Comparison of ENCODE assay signal across 8 cellular contexts in genomic region chr16:27204232-27204915, GRCh38. TPM values are rescaled to one million over a fixed set of nuclear protein-coding genes. Genes with fewer than 3 reads are reported as not detected.
DNase-seq lines count a peak whose midpoint lies in the region; ATAC-seq lines count a peak whose summit lies in the region.

No MANE protein-coding gene starts in this region.

- H3K27ac Mint-ChIP-seq in naive B cell = peak overlapping the region; percentile 77 to 100 (median 99)

- H3K9me3 ChIP-seq in NT2/D1 (ENCODE audit: insufficient read depth, low read length) = no peaks in the 10 kb centered on the region
- no peaks in the 10 kb centered on the region for H3K9me3 ChIP-seq in duodenal mucosa (ENCODE audit: control insufficient read depth in 1 of 2, low read length in 2 of 2)

- H3K27me3 ChIP-seq in NT2/D1 (ENCODE audit: insufficient read depth, insufficient read length) (no peaks in the 10 kb centered on the region), duodenal mucosa (ENCODE audit: control insufficient read depth in 1 of 2, insufficient read depth in 2 of 2, low read length in 2 of 2) (no peaks in the 10 kb centered on the region)

- peak overlapping the region; percentile 72 for H3K4me3 ChIP-seq in NT2/D1 (ENCODE audit: insufficient read length, low read depth)
- peak overlapping the region; percentile 88 to 93 for H3K4me3 ChIP-seq in duodenal mucosa (ENCODE audit: low read depth in 1 of 2, low read length in 2 of 2)

- peak overlapping the region; percentile 88 to 100 (median 96) for H3K4me3 Mint-ChIP-seq in naive B cell

- H3K4me1 ChIP-seq in NT2/D1 (ENCODE audit: insufficient read depth, insufficient read length) (no peaks in the 10 kb centered on the region), duodenal mucosa (ENCODE audit: control insufficient read depth in 1 of 2, insufficient read depth in 2 of 2, low read length in 2 of 2) (peaks cover 23 to 30% of the 10 kb centered on the region in 2 donors)

- peak overlapping the region; percentile 95 for H3K9ac ChIP-seq in NT2/D1 (ENCODE audit: insufficient read length, low read depth)
- H3K9ac ChIP-seq in duodenal mucosa (ENCODE audit: low read depth in 1 of 2, low read length in 2 of 2) = peak overlapping the region; percentile 96 to 99

- no peaks in the 10 kb centered on the region for H3K36me3 Mint-ChIP-seq in naive B cell

- no peaks in the 10 kb centered on the region for H3K27me3 Mint-ChIP-seq in naive B cell

- H3K36me3 ChIP-seq in NT2/D1 (ENCODE audit: insufficient read depth, insufficient read length, low read length) (peaks cover 17% of the 10 kb centered on the region), duodenal mucosa (ENCODE audit: control insufficient read depth in 1 of 2, insufficient read depth in 2 of 2, low read length in 2 of 2) (no peaks in the 10 kb centered on the region)

- H3K27ac ChIP-seq in duodenal mucosa (ENCODE audit: low read depth, low read length) = peak overlapping the region; percentile 91

- ATAC-seq in naive B cell (ENCODE audit: low read depth in 2 of 2) = no peak
- ATAC-seq in GM18511 (IDR thresholded peaks at IDR 0.05; ENCODE audit: unreplicated experiment) = no peak

- no peaks in the 10 kb centered on the region for H3K9me3 Mint-ChIP-seq in naive B cell

- DNase-seq in DMS79 treated with DMSO at 0.1 percent for 48 hours (lab: John Stamatoyannopoulos, UW) = peak; percentile 53
- no peak for DNase-seq in DMS79 (lab: John Stamatoyannopoulos, UW)
- peak; percentile 16 for DNase-seq in NT2/D1 (ENCODE audit: low read depth, low spot score)
- no peak for DNase-seq in naive B cell
- no peak for DNase-seq in AG20443 (ENCODE audit: low spot score)
- DNase-seq in Ammon's horn (ENCODE audit: low spot score) = no peak

- H3K4me1 Mint-ChIP-seq in naive B cell = peaks cover 24 to 71% (median 48%) of the 10 kb centered on the region in 3 donors

RNA-seq across cellular contexts. Expression of gene KDM8, which starts 1.0 kb away (rescaled TPM):
- 1 to 10 TPM in 5 of 6 donors, not detected in 1; 2.9 to 8.2 (median 4.2) TPM for polyA plus RNA-seq in naive B cell (ENCODE audit: low read depth in 6 of 6)

Comparison
In these comparisons a context has a peak if more than half of its experiments do, and no peak if none do; other contexts are left out.
1. DNase-seq: peak in DMS79 treated with DMSO at 0.1 percent for 48 hours (single experiment) and NT2/D1 (single experiment); none in DMS79 (single experiment), naive B cell (single experiment), AG20443 (single experiment) and Ammon's horn (single experiment).